Comparison of ENCODE assay signal across 25 cellular contexts in genomic region chr6:45917439-45917838, GRCh38.
"Had no signal": no experiment of that assay in that cellular context is flagged by ENCODE, and none has a peak within 500 bp of the region (broad histone marks: within the 10 kb centered on the region; RNA-seq: fewer than 3 reads in every experiment).

No MANE protein-coding gene starts in this region.

- H3K36me3 ChIP-seq: colonic mucosa, neural progenitor cell, pancreas, prostate gland, stomach, thoracic aorta had no signal

- H3K9ac ChIP-seq: neural progenitor cell had no signal

- H3K27ac Mint-ChIP-seq: natural killer cell treated with Interleukin-12 subunit alpha and Interleukin-12 subunit beta and Interleukin-15 and Interleukin-18, amount 100 ng/mL, for 72 hours; neural progenitor cell had no signal

- DNase-seq: cerebellar nuclear complex; colonic mucosa; dermis blood vessel endothelial cell; erythroblast; foreskin melanocyte; head of caudate nucleus; islet precursor cell; left cardiac atrium; mammary epithelial cell; mucosa of descending colon; nucleus accumbens; pancreas; retina; small intestine; stimulated activated CD4-positive, alpha-beta T cell treated with anti-CD3 and anti-CD28 coated beads, Interleukin-12 subunit alpha, Interleukin-12 subunit beta, amount 100 ng/mL, for 4 hours; stimulated activated naive CD4-positive, alpha-beta T cell; stomach; substantia nigra; transverse colon had no signal

- H3K27me3 ChIP-seq: cardiac muscle cell, colonic mucosa, pancreas, stomach, transverse colon had no signal

- H3K36me3 Mint-ChIP-seq: neural progenitor cell had no signal

- H3K27me3 Mint-ChIP-seq: natural killer cell treated with Interleukin-12 subunit alpha and Interleukin-12 subunit beta and Interleukin-15 and Interleukin-18, amount 100 ng/mL, for 72 hours had no signal

- ATAC-seq: mucosa of descending colon; natural killer cell treated with Interleukin-12 subunit alpha and Interleukin-12 subunit beta and Interleukin-15 and Interleukin-18, amount 100 ng/mL, for 72 hours; pancreas; sciatic nerve had no signal

- H3K9me3 ChIP-seq: colonic mucosa, mucosa of descending colon, pancreas, prostate gland, stomach, thoracic aorta, transverse colon had no signal

- H3K9me3 Mint-ChIP-seq: natural killer cell treated with Interleukin-12 subunit alpha and Interleukin-12 subunit beta and Interleukin-15 and Interleukin-18, amount 100 ng/mL, for 72 hours; neural progenitor cell had no signal

- H3K4me3 Mint-ChIP-seq: natural killer cell treated with Interleukin-12 subunit alpha and Interleukin-12 subunit beta and Interleukin-15 and Interleukin-18, amount 100 ng/mL, for 72 hours; neural progenitor cell had no signal

- H3K4me3 ChIP-seq: cardiac muscle cell, colonic mucosa, mucosa of descending colon, neural progenitor cell, pancreas, prostate gland, stomach, thoracic aorta, transverse colon had no signal

- H3K4me1 ChIP-seq: colonic mucosa, pancreas, prostate gland, stomach had no signal

- H3K4me1 Mint-ChIP-seq: neural progenitor cell had no signal

- H3K27ac ChIP-seq: cardiac muscle cell, colonic mucosa, neural progenitor cell, pancreas, prostate gland, stomach, thoracic aorta, transverse colon had no signal
